In genomic region chr2:134899204-134899603, GRCh38 we compare ENCODE assay signal across 18 cellular contexts. TPM values are rescaled to one million over a fixed set of nuclear protein-coding genes. Genes with fewer than 3 reads are reported as not detected.
DNase-seq lines count a peak whose midpoint lies in the region; ATAC-seq, FAIRE-seq and TF ChIP-seq lines count a peak whose summit lies in the region.
"Had no signal": no experiment of that assay in that cellular context is flagged by ENCODE, and none has a peak within 500 bp of the region (broad histone marks: within the 10 kb centered on the region; RNA-seq: fewer than 3 reads in every experiment).

No MANE protein-coding gene starts in this region.

- no peak overlapping the region for H3K27ac ChIP-seq in kidney (ENCODE audit: low read depth in 2 of 2, low read length in 2 of 2)
- peak overlapping the region in 1 of 3 donors; percentile 33 for H3K27ac ChIP-seq in right lobe of liver
- H3K27ac ChIP-seq: 22Rv1, A549, BLaER1, GM23248 had no signal

- in situ Hi-C loops in ACHN (cut with HindIII; ENCODE audit: low pct_ligation_motif_present, low pct_unique_long_range_greater_than_20kb, low sequenced_read_pairs) (loop anchor here (25.0 kb wide), 1 partner anchor 437 kb away; no protein-coding TSS in a partner anchor), GM13977 (cut with MboI; ENCODE audit: low pct_unique_long_range_greater_than_20kb, low sequenced_read_pairs, unreplicated experiment) (loop anchor here (10.0 kb wide), 1 partner anchor 424 kb away; no protein-coding TSS in a partner anchor)

- no peaks in the 10 kb centered on the region for H3K27me3 ChIP-seq in right lobe of liver
- H3K27me3 ChIP-seq: BLaER1 had no signal

- H3K4me1 ChIP-seq in kidney (ENCODE audit: control insufficient read depth in 1 of 2, insufficient read depth in 1 of 2, low read depth in 1 of 2, low read length in 2 of 2) (no peaks in the 10 kb centered on the region), right lobe of liver (peaks cover 0 to 18% (median 6%) of the 10 kb centered on the region in 4 donors)
- H3K4me1 ChIP-seq: A549, BLaER1, HAP-1 had no signal

- peak; percentile 77 for FAIRE-seq in RCC 7860 (lab: Jason Lieb, UNC)
- peak; percentile 96 for FAIRE-seq in kidney (lab: Jason Lieb, UNC)
- FAIRE-seq in urothelium cell line (lab: Jason Lieb, UNC), result no peak
- FAIRE-seq: A549, G401.6, GM12891 had no signal

- H3K36me3 ChIP-seq in kidney (ENCODE audit: control insufficient read depth in 1 of 2, insufficient read depth in 2 of 2, low read length in 2 of 2) (peaks cover 0 to 7% of the 10 kb centered on the region in 2 donors), right lobe of liver (peaks cover 0 to 26% (median 5%) of the 10 kb centered on the region in 4 donors)
- H3K36me3 ChIP-seq: BLaER1, HAP-1 had no signal

- TF ChIP-seq CTCF in kidney (IDR thresholded peaks at IDR 0.05; ENCODE audit: borderline replicate concordance, extremely low read depth, insufficient read depth), result no peak
- no peak for TF ChIP-seq CTCF in right lobe of liver (IDR thresholded peaks at IDR 0.05)
- TF ChIP-seq CTCF in GM13977 (IDR thresholded peaks at IDR 0.05; ENCODE audit: extremely low read depth, insufficient read depth, missing control alignments), result no peak

- intact Hi-C loops in kidney (cut with DNase I) (no loop called here), right lobe of liver (cut with DNase I) (no loop called here)

- DNase-seq in ACHN (peak; percentile 12), RCC 7860 (ENCODE audit: low spot score) (no peak), kidney (no peak), right lobe of liver (no peak), urothelium cell line (ENCODE audit: low spot score) (no peak), GM13977 (ENCODE audit: low spot score) (no peak)
- no peak for DNase-seq in stimulated activated CD4-positive, alpha-beta T cell treated with anti-CD3 and anti-CD28 coated beads, Interleukin-2, amount 100 ng/mL, for 48 hours
- DNase-seq: Calu3; CD8-positive, alpha-beta T cell; DMS53; GM23248 had no signal

- no peak for TF ChIP-seq POLR2A in right lobe of liver (IDR thresholded peaks at IDR 0.05)

- H3K4me3 ChIP-seq in kidney (ENCODE audit: low read length in 2 of 2) (no peak overlapping the region), right lobe of liver (no peak overlapping the region)
- H3K4me3 ChIP-seq: A549, BLaER1, GM23248, HAP-1 had no signal

- no peak overlapping the region for H3K9ac ChIP-seq in kidney (ENCODE audit: low read length in 2 of 2)
- H3K9ac ChIP-seq: BLaER1, GM23248 had no signal

- no peaks in the 10 kb centered on the region for H3K9me3 ChIP-seq in kidney (ENCODE audit: control insufficient read depth in 1 of 2, low read length in 2 of 2)
- H3K9me3 ChIP-seq in right lobe of liver, result no peaks in the 10 kb centered on the region
- H3K9me3 ChIP-seq: A549, BLaER1, HAP-1 had no signal

- ATAC-seq in right lobe of liver, result peak in 3 of 4 donors; percentile 24 to 56 (median 45)
- ATAC-seq in GM21447 (IDR thresholded peaks at IDR 0.05; ENCODE audit: unreplicated experiment), result no peak
- ATAC-seq: A549; CD8-positive, alpha-beta T cell had no signal

RNA-seq across cellular contexts. Expression of gene CCNT2, which starts 19.4 kb away (rescaled TPM):
- total RNA-seq in kidney (42.1 TPM), right lobe of liver (10 to 100 TPM; 13.2 to 23.6 (median 17.5) TPM)
- polyA plus RNA-seq in kidney (ENCODE audit: insufficient read depth, low read depth, low replicate concordance), result 7.0 TPM
